8 cellular contexts compared by ENCODE assay signal in the genomic region with DNA sequence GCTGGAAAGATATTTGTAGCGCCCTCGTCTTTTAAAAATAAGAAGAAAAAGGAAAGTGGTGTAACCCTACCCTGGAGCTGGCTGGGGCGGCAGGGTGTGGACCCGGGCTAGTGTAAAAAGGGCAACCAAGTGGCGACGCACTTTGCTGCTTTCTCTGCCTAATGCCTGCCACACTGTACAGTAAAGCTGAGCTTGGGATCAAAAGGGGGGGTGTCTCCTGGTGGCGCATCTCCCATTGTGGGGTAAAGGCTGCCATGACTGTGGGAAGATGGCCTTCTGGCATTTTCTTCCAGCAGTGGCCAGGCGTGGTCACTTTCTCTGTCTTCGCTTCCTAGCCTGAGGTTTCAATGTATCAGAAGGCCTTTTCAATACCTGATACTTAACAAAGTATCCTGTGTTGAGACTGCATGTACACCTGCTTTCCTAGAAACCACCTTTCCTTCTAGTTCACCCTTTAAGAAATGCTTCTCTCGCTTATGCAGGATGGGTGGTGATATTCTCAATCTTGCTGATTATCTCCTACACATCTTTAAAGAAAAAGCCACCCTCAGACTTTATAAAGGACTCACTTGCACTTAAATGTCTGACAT. TPM values are rescaled to one million over a fixed set of nuclear protein-coding genes. Genes with fewer than 3 reads are reported as not detected.
DNase-seq lines count a peak whose midpoint lies in the region; ATAC-seq, FAIRE-seq and TF ChIP-seq lines count a peak whose summit lies in the region.

No MANE protein-coding gene starts in this region.

- TF ChIP-seq CTCF in DOHH2 (IDR thresholded peaks at IDR 0.05; ENCODE audit: low read depth, low read length, poor library complexity, severe bottlenecking) = no peak
- TF ChIP-seq CTCF in breast epithelium (IDR thresholded peaks at IDR 0.05) = no peak
- TF ChIP-seq CTCF in keratinocyte (optimal IDR thresholded peaks at IDR 0.05 in 1 of 3, IDR thresholded peaks at IDR 0.05 in 1 of 3, conservative IDR thresholded peaks at IDR 0.05 in 1 of 3; ENCODE audit: extremely low read depth in 1 of 3, insufficient read depth in 2 of 3, low read length in 3 of 3) = no peak
- TF ChIP-seq CTCF in spleen (IDR thresholded peaks at IDR 0.05 in 8 of 11, conservative IDR thresholded peaks at IDR 0.05 in 3 of 11) = no peak

- peaks cover 85% of the 10 kb centered on the region for H3K4me1 ChIP-seq in DOHH2 (ENCODE audit: control insufficient read depth, low read length)
- peaks cover 0 to 37% of the 10 kb centered on the region in 2 donors for H3K4me1 ChIP-seq in breast epithelium
- H3K4me1 ChIP-seq in keratinocyte (ENCODE audit: control insufficient read depth, extremely low read depth, insufficient read depth, low read length) = peaks cover 79% of the 10 kb centered on the region
- H3K4me1 ChIP-seq in spleen = peaks cover 75 to 94% (median 90%) of the 10 kb centered on the region in 6 donors

- intact Hi-C loops in breast epithelium (cut with DNase I; ENCODE audit: low total_unique reads) = no loop called here
- intact Hi-C loops in spleen (cut with DNase I; ENCODE audit: low total_unique reads) = no loop called here

- peak; percentile 5 for FAIRE-seq in keratinocyte (lab: Jason Lieb, UNC)

- H3K27me3 ChIP-seq in DOHH2 (ENCODE audit: control insufficient read depth, low read length) = no peaks in the 10 kb centered on the region
- no peaks in the 10 kb centered on the region for H3K27me3 ChIP-seq in MG63
- no peaks in the 10 kb centered on the region for H3K27me3 ChIP-seq in breast epithelium
- no peaks in the 10 kb centered on the region for H3K27me3 ChIP-seq in keratinocyte (ENCODE audit: control insufficient read depth, extremely low read depth, insufficient read depth, low read length)
- no peaks in the 10 kb centered on the region for H3K27me3 ChIP-seq in spleen (replicated peaks in 1 of 7)

- H3K9me1 ChIP-seq in keratinocyte (ENCODE audit: control insufficient read depth, extremely low read depth, insufficient read depth, low read length) = no peaks in the 10 kb centered on the region

- no peak overlapping the region for H3K27ac ChIP-seq in DOHH2 (ENCODE audit: low read depth, low read length)
- peak overlapping the region; percentile 92 to 96 for H3K27ac ChIP-seq in breast epithelium
- peak overlapping the region; percentile 94 for H3K27ac ChIP-seq in keratinocyte (ENCODE audit: control insufficient read depth, insufficient read depth, low read length)
- peak overlapping the region; percentile 80 to 96 (median 92) for H3K27ac ChIP-seq in spleen

- peak overlapping the region; percentile 92 for H3K4me3 ChIP-seq in DOHH2 (ENCODE audit: low read length)
- peak overlapping the region; percentile 78 for H3K4me3 ChIP-seq in MG63
- peak overlapping the region; percentile 91 to 94 (median 94) for H3K4me3 ChIP-seq in breast epithelium
- H3K4me3 ChIP-seq in keratinocyte (ENCODE audit: control insufficient read depth in 2 of 3, extremely low read depth in 1 of 3, insufficient read depth in 2 of 3, low read depth in 1 of 3, low read length in 3 of 3) = peak overlapping the region; percentile 74 to 94 (median 90)
- H3K4me3 ChIP-seq in spleen = peak overlapping the region; percentile 76 to 96 (median 87)

- no peaks in the 10 kb centered on the region for H4K20me1 ChIP-seq in DOHH2 (ENCODE audit: control insufficient read depth, insufficient read depth, low read depth, low read length)
- H4K20me1 ChIP-seq in keratinocyte (ENCODE audit: control insufficient read depth, extremely low read depth, insufficient read depth, low read length) = no peaks in the 10 kb centered on the region

- H3K4me2 ChIP-seq in DOHH2 (ENCODE audit: low read length) (peak overlapping the region; percentile 94), keratinocyte (ENCODE audit: control insufficient read depth, extremely low read depth, insufficient read depth, low read depth, low read length) (peak overlapping the region; percentile 87)

- peak overlapping the region; percentile 90 for H3K9ac ChIP-seq in keratinocyte (ENCODE audit: control insufficient read depth, extremely low read depth, insufficient read depth, low read length)

- peaks cover 36% of the 10 kb centered on the region for H3K79me2 ChIP-seq in DOHH2 (ENCODE audit: control insufficient read depth, low read length)
- peaks cover 35% of the 10 kb centered on the region for H3K79me2 ChIP-seq in keratinocyte (ENCODE audit: control insufficient read depth, insufficient read depth, low read length)

- DNase-seq in MG63 = peak; percentile 21
- no peak for DNase-seq in breast epithelium (ENCODE audit: low spot score in 2 of 2)
- no peak for DNase-seq in keratinocyte (ENCODE audit: low read depth, low spot score)
- DNase-seq in spleen = peak; percentile 86
- no peak for DNase-seq in GF-D8 (lab: John Stamatoyannopoulos, UW)
- DNase-seq in activated effector memory CD4-positive, alpha-beta T cell treated with anti-CD3 and anti-CD28 coated beads, Interleukin-2, amount 50 U/mL, for 16 hours = no peak

- H3F3A ChIP-seq in DOHH2 (ENCODE audit: control insufficient read depth, insufficient read depth) = peaks cover 30% of the 10 kb centered on the region

- no peak for TF ChIP-seq POLR2A in breast epithelium (IDR thresholded peaks at IDR 0.05)
- no peak for TF ChIP-seq POLR2A in spleen (IDR thresholded peaks at IDR 0.05)

- no peaks in the 10 kb centered on the region for H3K9me2 ChIP-seq in DOHH2 (replicated peaks; ENCODE audit: control insufficient read depth, low read length)

- H3K9me3 ChIP-seq in DOHH2 (ENCODE audit: control insufficient read depth, insufficient read depth, low read length) = no peaks in the 10 kb centered on the region
- H3K9me3 ChIP-seq in MG63 = no peaks in the 10 kb centered on the region
- H3K9me3 ChIP-seq in breast epithelium = no peaks in the 10 kb centered on the region
- H3K9me3 ChIP-seq in keratinocyte (ENCODE audit: control insufficient read depth, low read depth, low read length) = no peaks in the 10 kb centered on the region
- H3K9me3 ChIP-seq in spleen = no peaks in the 10 kb centered on the region

- dilution Hi-C loops in keratinocyte (cut with MboI; ENCODE audit: extremely low pct_ligation_motif_present, low sequenced_read_pairs) = no loop called here

- H2AFZ ChIP-seq in keratinocyte (ENCODE audit: control insufficient read depth, low read length) = peak overlapping the region; percentile 35

- no peak for ATAC-seq in GM18870 (IDR thresholded peaks at IDR 0.05; ENCODE audit: unreplicated experiment)

- H3K36me3 ChIP-seq in DOHH2 (ENCODE audit: control insufficient read depth, low read length) = no peaks in the 10 kb centered on the region
- peaks cover 5% of the 10 kb centered on the region; the same call in 1 of the 2 replicates for H3K36me3 ChIP-seq in MG63
- H3K36me3 ChIP-seq in breast epithelium = no peaks in the 10 kb centered on the region
- H3K36me3 ChIP-seq in keratinocyte (ENCODE audit: control insufficient read depth in 2 of 2, extremely low read depth in 1 of 2, insufficient read depth in 2 of 2, low read length in 2 of 2) = peaks cover 1 to 3% of the 10 kb centered on the region in 2 experiments
- peaks cover 0 to 14% (median 0%) of the 10 kb centered on the region in 6 donors for H3K36me3 ChIP-seq in spleen

- 0 to 2% (median 1%) methylated on average over 10 of the region's 10 CpGs for WGBS in spleen, 5 donors

RNA-seq across cellular contexts. Expression of a gene that starts 0.9 kb away (rescaled TPM):
- 48.3 and 67.5 TPM in 2 replicates for total RNA-seq in MG63 (2014; rRNA removed; shearing (Covaris generic); ENCODE audit: low replicate concordance)
- total RNA-seq in breast epithelium (100 to 1,000 TPM; 123 to 210 (median 174) TPM), spleen (100 to 1,000 TPM; 107 to 148 (median 128) TPM)
- polyA plus RNA-seq in keratinocyte (87.2 to 113 TPM (median 112 TPM) in 3 replicates), spleen (100 to 1,000 TPM; 106 to 126 (median 124) TPM)
- 29.2 TPM for polyA plus RNA-seq in keratinocyte (2011; ENCODE audit: low read depth)
- polyA plus RNA-seq in keratinocyte (2011; cell fraction: cytosol; rRNA removed) = 74.3 and 129 TPM in 2 replicates
- polyA plus RNA-seq in keratinocyte (2011; cell fraction: nucleus; rRNA removed) = 109 and 146 TPM in 2 replicates
- 44.6 and 78.4 TPM in 2 replicates for polyA plus RNA-seq in keratinocyte (2012; ENCODE audit: low replicate concordance)
- polyA minus RNA-seq in keratinocyte = 46.8 to 105 TPM (median 86.8 TPM) in 3 replicates
- 81.7 TPM for polyA minus RNA-seq in keratinocyte (2011; cell fraction: cytosol; rRNA and poly(A)+ RNA removed)
- polyA minus RNA-seq in keratinocyte (2011; cell fraction: nucleus; rRNA and poly(A)+ RNA removed) = 43.5 and 73.1 TPM in 2 replicates

RNA-seq across cellular contexts. Expression of a gene that starts 5.5 kb away (rescaled TPM):
- 47.2 and 47.4 TPM in 2 replicates for total RNA-seq in MG63 (2014; rRNA removed; shearing (Covaris generic); ENCODE audit: low replicate concordance)
- total RNA-seq in breast epithelium = 10 to 100 TPM; 49.4 to 88.4 (median 69.2) TPM
- 72.0 to 125 TPM (median 81.7 TPM) in 3 replicates for polyA plus RNA-seq in keratinocyte
- polyA plus RNA-seq in keratinocyte (2011; ENCODE audit: low read depth) = 35.4 TPM
- polyA plus RNA-seq in keratinocyte (2011; cell fraction: cytosol; rRNA removed) = 50.4 and 100 TPM in 2 replicates
- 95.3 and 116 TPM in 2 replicates for polyA plus RNA-seq in keratinocyte (2011; cell fraction: nucleus; rRNA removed)
- 44.4 and 66.0 TPM in 2 replicates for polyA plus RNA-seq in keratinocyte (2012; ENCODE audit: low replicate concordance)
- polyA minus RNA-seq in keratinocyte = 13.0 to 45.9 TPM (median 30.9 TPM) in 3 replicates
- polyA minus RNA-seq in keratinocyte (2011; cell fraction: cytosol; rRNA and poly(A)+ RNA removed) = 38.8 TPM
- polyA minus RNA-seq in keratinocyte (2011; cell fraction: nucleus; rRNA and poly(A)+ RNA removed) = 30.7 and 47.9 TPM in 2 replicates
- 100 to 1,000 TPM in 1 of 7 donors, 10 to 100 TPM in 6; 61.3 to 101 (median 74.9) TPM for total RNA-seq in spleen
- polyA plus RNA-seq in spleen = 10 to 100 TPM; 50.2 to 58.4 (median 56.5) TPM

RNA-seq across cellular contexts. Expression of a gene that starts 33.5 kb away (rescaled TPM):
- 2.7 and 4.2 TPM in 2 replicates for total RNA-seq in MG63 (2014; rRNA removed; shearing (Covaris generic); ENCODE audit: low replicate concordance)
- total RNA-seq in breast epithelium (10 to 100 TPM; 33.4 to 61.5 (median 50.1) TPM), spleen (10 to 100 TPM; 35.1 to 43.4 (median 38.0) TPM)
- polyA plus RNA-seq in keratinocyte (8.5 to 13.7 TPM (median 9.6 TPM) in 3 replicates), spleen (1 to 10 TPM; 7.5 to 7.7 (median 7.5) TPM)
- 51.5 TPM for polyA plus RNA-seq in keratinocyte (2011; ENCODE audit: low read depth)
- polyA plus RNA-seq in keratinocyte (2011; cell fraction: cytosol; rRNA removed) = 6.0 and 9.1 TPM in 2 replicates
- polyA plus RNA-seq in keratinocyte (2011; cell fraction: nucleus; rRNA removed) = 10.6 and 14.8 TPM in 2 replicates
- 14.8 and 15.6 TPM in 2 replicates for polyA plus RNA-seq in keratinocyte (2012; ENCODE audit: low replicate concordance)
- 1.7 to 12.6 TPM (median 12.0 TPM) in 3 replicates for polyA minus RNA-seq in keratinocyte
- 7.3 TPM for polyA minus RNA-seq in keratinocyte (2011; cell fraction: cytosol; rRNA and poly(A)+ RNA removed)
- polyA minus RNA-seq in keratinocyte (2011; cell fraction: nucleus; rRNA and poly(A)+ RNA removed) = 13.9 and 26.9 TPM in 2 replicates

RNA-seq across cellular contexts. Expression of a gene that starts 36.8 kb away (rescaled TPM):
- total RNA-seq in MG63 (2014; rRNA removed; shearing (Covaris generic); ENCODE audit: low replicate concordance) = not detected in 2 replicates
- total RNA-seq in breast epithelium (not detected), spleen (1 to 10 TPM in 1 of 7 donors, under 1 TPM in 5, not detected in 1; 0.10 to 1.2 (median 0.40) TPM)
- polyA plus RNA-seq in keratinocyte (not detected in 3 replicates), spleen (under 1 TPM; 0.10 to 0.26 (median 0.14) TPM)
- polyA plus RNA-seq in keratinocyte (2011; ENCODE audit: low read depth) = not detected
- not detected in 2 replicates for polyA plus RNA-seq in keratinocyte (2011; cell fraction: cytosol; rRNA removed)
- polyA plus RNA-seq in keratinocyte (2011; cell fraction: nucleus; rRNA removed) = 0.05 TPM in 1 of 2 replicates, not detected in the other
- 0.06 TPM in 1 of 2 replicates, not detected in the other for polyA plus RNA-seq in keratinocyte (2012; ENCODE audit: low replicate concordance)
- polyA minus RNA-seq in keratinocyte = not detected in 3 replicates
- not detected for polyA minus RNA-seq in keratinocyte (2011; cell fraction: cytosol; rRNA and poly(A)+ RNA removed)
- polyA minus RNA-seq in keratinocyte (2011; cell fraction: nucleus; rRNA and poly(A)+ RNA removed) = not detected in 2 replicates

Comparison
In these comparisons a context has a peak if more than half of its experiments do, and no peak if none do; other contexts are left out.
1. DNase-seq: peak in MG63 (single experiment) and spleen (single experiment); none in breast epithelium (0 of 2), keratinocyte (single experiment), GF-D8 (single experiment) and activated effector memory CD4-positive, alpha-beta T cell treated with anti-CD3 and anti-CD28 coated beads, Interleukin-2, amount 50 U/mL, for 16 hours (single experiment).
2. Peak in every context shown above with its lines, with median percentiles within 50 percentile points of each other: H3K4me3 ChIP-seq.